ENCODE assay signal across 16 cellular contexts in the genomic region with DNA sequence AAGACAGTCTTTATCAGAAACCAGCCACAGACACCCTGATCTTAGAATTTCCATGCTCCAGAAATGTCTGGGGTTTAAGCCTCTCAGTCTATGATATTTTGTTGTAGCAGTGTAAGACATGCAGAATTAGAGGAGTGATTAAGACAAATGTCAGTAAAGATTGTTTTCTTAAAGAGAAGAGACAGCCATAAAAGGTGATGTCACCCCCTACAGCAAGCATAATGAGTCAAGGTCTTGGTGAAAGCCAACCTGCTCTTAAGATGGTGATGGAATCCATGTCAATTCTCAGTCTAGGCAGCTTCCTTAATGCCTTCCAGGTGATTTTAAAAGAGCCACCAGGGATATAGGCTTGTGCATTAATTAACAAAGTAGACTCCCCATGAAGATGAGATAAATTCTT.
A peak's percentile ranks its signal among the peaks of the same experiment; 100 is the strongest.
DNase-seq lines count a peak whose midpoint lies in the region; ATAC-seq and FAIRE-seq lines count a peak whose summit lies in the region.
"Had no signal": no experiment of that assay in that cellular context is flagged by ENCODE, and none has a peak within 500 bp of the region (broad histone marks: within the 10 kb centered on the region; RNA-seq: fewer than 3 reads in every experiment).

No MANE protein-coding gene starts in this region.

- H3K36me3 Mint-ChIP-seq in activated naive CD8-positive, alpha-beta T cell treated with anti-CD3 and anti-CD28 coated beads, Interleukin-2, amount 50 U/mL, for 24 hours (ENCODE audit: low read depth) = no peaks in the 10 kb centered on the region
- H3K36me3 Mint-ChIP-seq: CD14-positive monocyte had no signal

- no peak overlapping the region for H3K27ac Mint-ChIP-seq in activated naive CD8-positive, alpha-beta T cell treated with anti-CD3 and anti-CD28 coated beads, Interleukin-2, amount 50 U/mL, for 24 hours

- H3K27me3 Mint-ChIP-seq in activated naive CD8-positive, alpha-beta T cell treated with anti-CD3 and anti-CD28 coated beads, Interleukin-2, amount 50 U/mL, for 24 hours = no peaks in the 10 kb centered on the region

- H3K9me3 Mint-ChIP-seq in activated naive CD8-positive, alpha-beta T cell treated with anti-CD3 and anti-CD28 coated beads, Interleukin-2, amount 50 U/mL, for 24 hours = peaks cover 23% of the 10 kb centered on the region

- no peak overlapping the region for H3K4me3 Mint-ChIP-seq in activated naive CD8-positive, alpha-beta T cell treated with anti-CD3 and anti-CD28 coated beads, Interleukin-2, amount 50 U/mL, for 24 hours
- H3K4me3 Mint-ChIP-seq: CD14-positive monocyte had no signal

- DNase-seq in DMS53 (lab: John Stamatoyannopoulos, UW) (peak; percentile 1), DMS53 treated with DMSO at 0.1 percent for 48 hours (lab: John Stamatoyannopoulos, UW; ENCODE audit: unreplicated experiment) (no peak), NCI-H69 (lab: John Stamatoyannopoulos, UW) (peak; percentile 70), cerebellar cortex (ENCODE audit: low spot score) (peak; percentile 10), kidney tubule cell (ENCODE audit: low spot score) (peak; percentile 47), GM19239 (ENCODE audit: insufficient read length, low spot score) (no peak)
- DNase-seq in activated naive CD8-positive, alpha-beta T cell treated with anti-CD3 and anti-CD28 coated beads, Interleukin-2, amount 50 U/mL, for 24 hours = no peak
- DNase-seq: GF-D8, GM23248, NCI-H1694 treated with DMSO at 0.1 percent for 48 hours, NCI-H524 treated with DMSO at 0.1 percent for 48 hours, Right ventricle myocardium superior had no signal

- no peak for ATAC-seq in HG03354 (IDR thresholded peaks at IDR 0.05; ENCODE audit: poor library complexity, severe bottlenecking, unreplicated experiment)
- ATAC-seq in activated naive CD8-positive, alpha-beta T cell treated with anti-CD3 and anti-CD28 coated beads, Interleukin-2, amount 50 U/mL, for 24 hours = no peak
- ATAC-seq: K562 had no signal

- no peaks in the 10 kb centered on the region for H3K4me1 Mint-ChIP-seq in activated naive CD8-positive, alpha-beta T cell treated with anti-CD3 and anti-CD28 coated beads, Interleukin-2, amount 50 U/mL, for 24 hours
- H3K4me1 Mint-ChIP-seq: CD14-positive monocyte had no signal

- FAIRE-seq in GM19239 (lab: Jason Lieb, UNC) = no peak
- FAIRE-seq: K562, RCC 7860 had no signal

Comparison
In these comparisons a context has a peak if more than half of its experiments do, and no peak if none do; other contexts are left out.
1. DNase-seq: peak in DMS53 (single experiment), NCI-H69 (single experiment), cerebellar cortex (single experiment) and kidney tubule cell (single experiment); none in DMS53 treated with DMSO at 0.1 percent for 48 hours (single experiment), activated naive CD8-positive, alpha-beta T cell treated with anti-CD3 and anti-CD28 coated beads, Interleukin-2, amount 50 U/mL, for 24 hours (single experiment) and GM19239 (single experiment).